Comparison of ENCODE assay signal across 1 cellular context in the genomic region with DNA sequence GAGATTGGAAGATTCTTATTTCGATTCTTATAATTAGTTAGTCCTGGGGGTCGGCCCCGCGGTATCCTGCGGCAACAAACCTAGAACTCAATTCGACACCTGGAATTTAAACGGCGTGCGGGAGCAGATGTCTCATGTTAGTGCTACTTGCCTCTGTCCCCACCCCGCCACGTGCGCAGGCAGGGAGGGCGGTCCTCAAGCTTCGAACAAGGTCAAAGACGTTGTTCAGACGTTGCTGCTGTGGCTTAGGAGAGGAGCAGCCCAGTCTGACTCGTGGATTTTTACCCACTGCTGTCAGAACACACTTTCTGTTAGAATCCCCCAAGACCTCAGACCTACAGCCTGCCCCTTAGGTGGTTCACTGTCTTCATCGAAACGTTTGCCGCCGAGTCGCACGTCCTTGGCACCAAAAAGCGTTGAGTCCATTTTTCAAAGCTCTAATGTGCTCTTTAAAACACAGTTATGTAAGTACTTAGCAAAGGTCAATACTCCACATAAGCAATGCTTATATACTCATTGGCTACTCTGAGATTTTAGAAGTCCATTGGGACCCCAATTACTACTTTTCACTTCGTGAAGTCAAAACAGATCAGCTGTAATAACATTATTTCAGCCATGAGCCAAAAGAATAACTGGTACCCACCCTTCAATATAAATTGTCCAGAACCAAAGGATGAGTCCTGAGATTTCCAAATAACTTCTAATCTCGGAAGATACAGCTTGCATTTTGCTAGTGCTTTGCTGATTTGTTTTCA.
TF ChIP-seq lines count a peak whose summit lies in the region.

No MANE protein-coding gene starts in this region.

TF ChIP-seq in HepG2, 621 proteins besides CTCF, POLR2A, EP300 and RAD21 (continued from another document and continues in another):
- TF ChIP-seq ZNF639 (CRISPR knock-in tag; conservative IDR thresholded peaks at IDR 0.05) (peak; percentile 83), ZNF556 (CRISPR knock-in tag; IDR thresholded peaks at IDR 0.05; ENCODE audit: borderline replicate concordance) (no peak), STAG1 (CRISPR knock-in tag; IDR thresholded peaks at IDR 0.05) (0 out of 2 replicates have a peak, but pooled peaks have one; percentile 2), ZNF44 (CRISPR knock-in tag; IDR thresholded peaks at IDR 0.05) (peak; percentile 19; the same call in 1 of the 2 replicates), NCOA1 (CRISPR knock-in tag; IDR thresholded peaks at IDR 0.05) (no peak), FOXO4 (CRISPR knock-in tag; conservative IDR thresholded peaks at IDR 0.05) (no peak), CENPT (CRISPR knock-in tag; IDR thresholded peaks at IDR 0.05; ENCODE audit: low read depth) (no peak), DZIP1 (CRISPR knock-in tag; IDR thresholded peaks at IDR 0.05) (0 out of 2 replicates have a peak, but pooled peaks have one; percentile 10), SUZ12 (IDR thresholded peaks at IDR 0.05; ENCODE audit: low read depth, low read length) (no peak), HOXA5 (CRISPR knock-in tag; IDR thresholded peaks at IDR 0.05) (no peak; the same call in 1 of the 2 replicates), MAZ (IDR thresholded peaks at IDR 0.05; ENCODE audit: borderline replicate concordance, low read depth, low read length) (no peak), MAZ (CRISPR knock-in tag; IDR thresholded peaks at IDR 0.05; ENCODE audit: low read depth) (peak; percentile 10; the same call in 1 of the 2 replicates), ZNF33B (CRISPR knock-in tag; IDR thresholded peaks at IDR 0.05) (0 out of 2 replicates have a peak, but pooled peaks have one; percentile 33), TRIM22 (IDR thresholded peaks at IDR 0.05) (no peak), ZNF468 (CRISPR knock-in tag; IDR thresholded peaks at IDR 0.05) (no peak), MXI1 (IDR thresholded peaks at IDR 0.05; ENCODE audit: borderline replicate concordance, low read depth, low read length) (peak; percentile 97; the same call in 2 of the 3 replicates), EHMT2 (IDR thresholded peaks at IDR 0.05; ENCODE audit: borderline replicate concordance, low read depth, low read length) (no peak), KMT2B (CRISPR knock-in tag; IDR thresholded peaks at IDR 0.05) (peak; percentile 77), MTA3 (CRISPR knock-in tag; IDR thresholded peaks at IDR 0.05) (no peak), MTF2 (CRISPR knock-in tag; IDR thresholded peaks at IDR 0.05; ENCODE audit: borderline replicate concordance) (no peak), NAIF1 (CRISPR knock-in tag; IDR thresholded peaks at IDR 0.05; ENCODE audit: borderline replicate concordance) (peak; percentile 54; the same call in 1 of the 2 replicates), NFKBIZ (CRISPR knock-in tag; IDR thresholded peaks at IDR 0.05) (peak; percentile 83; the same call in 1 of the 2 replicates), NFYB (CRISPR knock-in tag; IDR thresholded peaks at IDR 0.05) (no peak), SCMH1 (CRISPR knock-in tag; IDR thresholded peaks at IDR 0.05; ENCODE audit: borderline replicate concordance) (no peak), SIN3B (IDR thresholded peaks at IDR 0.05; ENCODE audit: low read length) (no peak), ZC3H4 (CRISPR knock-in tag; IDR thresholded peaks at IDR 0.05; ENCODE audit: borderline replicate concordance) (peak; percentile 93), ZNF546 (CRISPR knock-in tag; conservative IDR thresholded peaks at IDR 0.05) (no peak; the same call in 1 of the 2 replicates), NR2F6 (IDR thresholded peaks at IDR 0.05) (peak; percentile 64; the same call in 1 of the 2 replicates), NR2F6 (CRISPR knock-in tag; IDR thresholded peaks at IDR 0.05) (no peak; the same call in 1 of the 2 replicates), ZNF451 (CRISPR knock-in tag; IDR thresholded peaks at IDR 0.05) (peak; percentile 92), JUN (CRISPR knock-in tag; IDR thresholded peaks at IDR 0.05) (no peak), ZNF607 (CRISPR knock-in tag; IDR thresholded peaks at IDR 0.05; ENCODE audit: borderline replicate concordance) (no peak; the same call in 1 of the 2 replicates), REXO4 (CRISPR knock-in tag; IDR thresholded peaks at IDR 0.05; ENCODE audit: borderline replicate concordance) (no peak), ZNF749 (CRISPR knock-in tag; IDR thresholded peaks at IDR 0.05; ENCODE audit: borderline replicate concordance) (no peak), ZFY (CRISPR knock-in tag; IDR thresholded peaks at IDR 0.05) (peak; percentile 43), FOXO1 (CRISPR knock-in tag; IDR thresholded peaks at IDR 0.05) (peak; percentile 64), ZNF598 (CRISPR knock-in tag; IDR thresholded peaks at IDR 0.05; ENCODE audit: borderline replicate concordance) (peak; percentile 95), SRY (CRISPR knock-in tag; IDR thresholded peaks at IDR 0.05) (peak; percentile 88), ZFP90 (CRISPR knock-in tag; IDR thresholded peaks at IDR 0.05; ENCODE audit: borderline replicate concordance) (peak; percentile 71; the same call in 1 of the 2 replicates), ZSCAN9 (CRISPR knock-in tag; IDR thresholded peaks at IDR 0.05; ENCODE audit: borderline replicate concordance) (peak; percentile 82; the same call in 1 of the 2 replicates), SYNCRIP (IDR thresholded peaks at IDR 0.05; ENCODE audit: insufficient read depth, low read depth, low read length) (no peak), TBL1XR1 (IDR thresholded peaks at IDR 0.05; ENCODE audit: borderline replicate concordance, low read length, partially characterized antibody) (peak; percentile 67), NRL (CRISPR knock-in tag; IDR thresholded peaks at IDR 0.05; ENCODE audit: borderline replicate concordance) (peak; percentile 88; the same call in 1 of the 2 replicates), ZNF335 (CRISPR knock-in tag; IDR thresholded peaks at IDR 0.05) (no peak), ZSCAN12 (CRISPR knock-in tag; IDR thresholded peaks at IDR 0.05) (no peak), GPN1 (CRISPR knock-in tag; IDR thresholded peaks at IDR 0.05; ENCODE audit: borderline replicate concordance) (0 out of 2 replicates have a peak, but pooled peaks have one; percentile 40), NR1H2 (CRISPR knock-in tag; IDR thresholded peaks at IDR 0.05; ENCODE audit: borderline replicate concordance, low read depth) (no peak; the same call in 1 of the 2 replicates), KLF11 (CRISPR knock-in tag; IDR thresholded peaks at IDR 0.05) (peak; percentile 91), HCFC1 (IDR thresholded peaks at IDR 0.05; ENCODE audit: low read depth, low read length) (no peak), ATM (IDR thresholded peaks at IDR 0.05; ENCODE audit: borderline replicate concordance) (no peak), DPF2 (CRISPR knock-in tag; IDR thresholded peaks at IDR 0.05; ENCODE audit: borderline replicate concordance, low read depth) (no peak), ZNF773 (CRISPR knock-in tag; IDR thresholded peaks at IDR 0.05; ENCODE audit: borderline replicate concordance) (peak; percentile 66; the same call in 1 of the 2 replicates), PITX1 (CRISPR knock-in tag; IDR thresholded peaks at IDR 0.05) (peak; percentile 64), MAFF (IDR thresholded peaks at IDR 0.05; ENCODE audit: low read depth, low read length) (no peak), ZNF350 (CRISPR knock-in tag; IDR thresholded peaks at IDR 0.05; ENCODE audit: borderline replicate concordance, low read depth) (no peak; the same call in none of the 2 replicates)
- TF ChIP-seq, protein P1, sequence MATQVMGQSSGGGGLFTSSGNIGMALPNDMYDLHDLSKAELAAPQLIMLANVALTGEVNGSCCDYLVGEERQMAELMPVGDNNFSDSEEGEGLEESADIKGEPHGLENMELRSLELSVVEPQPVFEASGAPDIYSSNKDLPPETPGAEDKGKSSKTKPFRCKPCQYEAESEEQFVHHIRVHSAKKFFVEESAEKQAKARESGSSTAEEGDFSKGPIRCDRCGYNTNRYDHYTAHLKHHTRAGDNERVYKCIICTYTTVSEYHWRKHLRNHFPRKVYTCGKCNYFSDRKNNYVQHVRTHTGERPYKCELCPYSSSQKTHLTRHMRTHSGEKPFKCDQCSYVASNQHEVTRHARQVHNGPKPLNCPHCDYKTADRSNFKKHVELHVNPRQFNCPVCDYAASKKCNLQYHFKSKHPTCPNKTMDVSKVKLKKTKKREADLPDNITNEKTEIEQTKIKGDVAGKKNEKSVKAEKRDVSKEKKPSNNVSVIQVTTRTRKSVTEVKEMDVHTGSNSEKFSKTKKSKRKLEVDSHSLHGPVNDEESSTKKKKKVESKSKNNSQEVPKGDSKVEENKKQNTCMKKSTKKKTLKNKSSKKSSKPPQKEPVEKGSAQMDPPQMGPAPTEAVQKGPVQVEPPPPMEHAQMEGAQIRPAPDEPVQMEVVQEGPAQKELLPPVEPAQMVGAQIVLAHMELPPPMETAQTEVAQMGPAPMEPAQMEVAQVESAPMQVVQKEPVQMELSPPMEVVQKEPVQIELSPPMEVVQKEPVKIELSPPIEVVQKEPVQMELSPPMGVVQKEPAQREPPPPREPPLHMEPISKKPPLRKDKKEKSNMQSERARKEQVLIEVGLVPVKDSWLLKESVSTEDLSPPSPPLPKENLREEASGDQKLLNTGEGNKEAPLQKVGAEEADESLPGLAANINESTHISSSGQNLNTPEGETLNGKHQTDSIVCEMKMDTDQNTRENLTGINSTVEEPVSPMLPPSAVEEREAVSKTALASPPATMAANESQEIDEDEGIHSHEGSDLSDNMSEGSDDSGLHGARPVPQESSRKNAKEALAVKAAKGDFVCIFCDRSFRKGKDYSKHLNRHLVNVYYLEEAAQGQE (IDR thresholded peaks at IDR 0.05; ENCODE audit: borderline replicate concordance in 1 of 2, low read depth in 1 of 2, low read length in 2 of 2), result 0 out of 4 replicates have a peak, but pooled peaks of 1 of the 2 experiments have one; percentile 44
- TF ChIP-seq, protein P2, sequence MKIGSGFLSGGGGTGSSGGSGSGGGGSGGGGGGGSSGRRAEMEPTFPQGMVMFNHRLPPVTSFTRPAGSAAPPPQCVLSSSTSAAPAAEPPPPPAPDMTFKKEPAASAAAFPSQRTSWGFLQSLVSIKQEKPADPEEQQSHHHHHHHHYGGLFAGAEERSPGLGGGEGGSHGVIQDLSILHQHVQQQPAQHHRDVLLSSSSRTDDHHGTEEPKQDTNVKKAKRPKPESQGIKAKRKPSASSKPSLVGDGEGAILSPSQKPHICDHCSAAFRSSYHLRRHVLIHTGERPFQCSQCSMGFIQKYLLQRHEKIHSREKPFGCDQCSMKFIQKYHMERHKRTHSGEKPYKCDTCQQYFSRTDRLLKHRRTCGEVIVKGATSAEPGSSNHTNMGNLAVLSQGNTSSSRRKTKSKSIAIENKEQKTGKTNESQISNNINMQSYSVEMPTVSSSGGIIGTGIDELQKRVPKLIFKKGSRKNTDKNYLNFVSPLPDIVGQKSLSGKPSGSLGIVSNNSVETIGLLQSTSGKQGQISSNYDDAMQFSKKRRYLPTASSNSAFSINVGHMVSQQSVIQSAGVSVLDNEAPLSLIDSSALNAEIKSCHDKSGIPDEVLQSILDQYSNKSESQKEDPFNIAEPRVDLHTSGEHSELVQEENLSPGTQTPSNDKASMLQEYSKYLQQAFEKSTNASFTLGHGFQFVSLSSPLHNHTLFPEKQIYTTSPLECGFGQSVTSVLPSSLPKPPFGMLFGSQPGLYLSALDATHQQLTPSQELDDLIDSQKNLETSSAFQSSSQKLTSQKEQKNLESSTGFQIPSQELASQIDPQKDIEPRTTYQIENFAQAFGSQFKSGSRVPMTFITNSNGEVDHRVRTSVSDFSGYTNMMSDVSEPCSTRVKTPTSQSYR (CRISPR knock-in tag; IDR thresholded peaks at IDR 0.05; ENCODE audit: borderline replicate concordance), result 0 out of 2 replicates have a peak, but pooled peaks have one; percentile 57
